In the genomic region with DNA sequence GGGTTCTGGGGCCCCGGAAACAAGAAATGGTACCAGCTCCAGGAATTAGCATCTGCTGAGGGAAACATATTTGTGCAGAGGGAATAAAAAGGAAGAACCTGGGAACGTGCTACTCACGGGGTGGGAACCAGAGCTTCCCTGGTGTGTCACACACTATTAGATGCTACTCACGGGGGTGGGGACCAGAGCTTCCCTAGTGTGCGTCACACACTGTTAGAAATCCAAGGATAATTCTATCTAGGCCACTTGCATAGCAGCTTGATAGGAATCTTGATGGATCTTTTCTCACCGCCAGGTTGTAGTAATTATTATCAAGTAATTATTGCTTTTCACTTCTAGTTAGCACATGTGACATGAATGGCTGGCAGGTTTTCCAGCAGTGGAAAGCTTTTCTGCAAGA, we compare ENCODE assay signal across 6 cellular contexts.
"Had no signal": no experiment of that assay in that cellular context is flagged by ENCODE, and none has a peak within 500 bp of the region (broad histone marks: within the 10 kb centered on the region; RNA-seq: fewer than 3 reads in every experiment).

No MANE protein-coding gene starts in this region.

- DNase-seq: IMR-90, KBM-7 had no signal

- H3K27ac ChIP-seq: HL-60 had no signal

- ATAC-seq: HepG2, K562 had no signal

- H3K27me3 Mint-ChIP-seq: IgD-negative memory B cell had no signal

- H3K9me3 Mint-ChIP-seq: IgD-negative memory B cell had no signal

- H3K4me3 ChIP-seq: K562 had no signal
